ENCODE assay signal across 8 cellular contexts in the genomic region with DNA sequence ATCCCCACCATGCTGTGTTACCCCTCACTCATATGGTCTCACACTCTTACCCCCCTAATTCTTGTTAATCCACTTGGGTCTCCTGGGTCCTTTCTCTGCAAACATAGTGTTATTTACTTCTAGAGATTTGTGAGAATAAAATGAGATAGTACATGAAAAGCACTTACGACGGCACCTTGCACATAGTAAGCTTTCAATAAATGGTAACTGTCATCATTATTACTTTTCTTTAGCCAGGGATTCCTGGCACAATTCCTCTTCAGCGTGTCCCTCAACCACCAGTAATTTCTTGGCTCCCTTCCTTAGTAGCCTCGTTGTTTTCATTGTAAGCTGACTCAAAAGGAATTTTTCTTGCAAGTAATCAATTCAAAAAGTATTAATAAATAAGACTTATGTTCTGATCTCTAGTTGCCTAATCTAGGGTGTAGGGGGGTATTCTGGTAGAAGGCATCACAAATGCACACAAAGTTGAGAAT. TPM values are rescaled to one million over a fixed set of nuclear protein-coding genes. Genes with fewer than 3 reads are reported as not detected.
DNase-seq lines count a peak whose midpoint lies in the region; TF ChIP-seq lines count a peak whose summit lies in the region.

No MANE protein-coding gene starts in this region.

- H3K4me3 ChIP-seq in iPS-15b (ENCODE audit: low read depth, low read length) (peak overlapping the region; percentile 33), stomach smooth muscle (ENCODE audit: low read length in 2 of 2) (peak overlapping the region; percentile 54 to 78), Peyer's patch (no peak overlapping the region)

- H3K36me3 ChIP-seq in iPS-15b (ENCODE audit: control insufficient read depth, insufficient read depth, low read length), result no peaks in the 10 kb centered on the region
- no peaks in the 10 kb centered on the region for H3K36me3 ChIP-seq in stomach smooth muscle (ENCODE audit: control insufficient read depth in 2 of 2, insufficient read depth in 2 of 2, low read length in 2 of 2)
- H3K36me3 ChIP-seq in Peyer's patch, result no peaks in the 10 kb centered on the region

- H3K27ac Mint-ChIP-seq in activated CD4-positive, alpha-beta T cell treated with anti-CD3 and anti-CD28 coated beads, Interleukin-2, amount 10 ng/mL, durations not matched to agents 24 days and 14 days, result peak overlapping the region; percentile 94
- no peak overlapping the region for H3K27ac Mint-ChIP-seq in activated CD4-positive, alpha-beta memory T cell treated with anti-CD3 and anti-CD28 coated beads, Interleukin-2, amount 10 ng/mL, durations not matched to agents 7 days and 5 days

- TF ChIP-seq POLR2A in Peyer's patch (IDR thresholded peaks at IDR 0.05), result no peak

- no peaks in the 10 kb centered on the region for H3K27me3 Mint-ChIP-seq in activated CD4-positive, alpha-beta T cell treated with anti-CD3 and anti-CD28 coated beads, Interleukin-2, amount 10 ng/mL, durations not matched to agents 24 days and 14 days
- H3K27me3 Mint-ChIP-seq in activated CD4-positive, alpha-beta memory T cell treated with anti-CD3 and anti-CD28 coated beads, Interleukin-2, amount 10 ng/mL, durations not matched to agents 7 days and 5 days, result no peaks in the 10 kb centered on the region

- peak overlapping the region; percentile 96 for H3K4me3 Mint-ChIP-seq in activated CD4-positive, alpha-beta T cell treated with anti-CD3 and anti-CD28 coated beads, Interleukin-2, amount 10 ng/mL, durations not matched to agents 24 days and 14 days
- H3K4me3 Mint-ChIP-seq in activated CD4-positive, alpha-beta memory T cell treated with anti-CD3 and anti-CD28 coated beads, Interleukin-2, amount 10 ng/mL, durations not matched to agents 7 days and 5 days, result peak overlapping the region; percentile 90

- DNase-seq in activated CD4-positive, alpha-beta T cell treated with anti-CD3 and anti-CD28 coated beads, Interleukin-2, amount 10 ng/mL, durations not matched to agents 24 days and 14 days, result no peak
- DNase-seq in activated CD4-positive, alpha-beta T cell treated with anti-CD3 and anti-CD28 coated beads for 4 hours, result no peak
- no peak for DNase-seq in activated CD4-positive, alpha-beta memory T cell treated with anti-CD3 and anti-CD28 coated beads, Interleukin-2, amount 10 ng/mL, durations not matched to agents 7 days and 5 days
- no peak for DNase-seq in NCI-H82 treated with DMSO at 0.1 percent for 48 hours (lab: John Stamatoyannopoulos, UW; ENCODE audit: unreplicated experiment)
- no peak for DNase-seq in Peyer's patch
- DNase-seq in NCI-H524 (lab: John Stamatoyannopoulos, UW), result no peak

- POLR2A ChIA-PET in activated CD4-positive, alpha-beta memory T cell treated with anti-CD3 and anti-CD28 coated beads, Interleukin-2, amount 10 ng/mL, durations not matched to agents 7 days and 5 days (lab: Charles Lee), result interaction anchor here (3.8 kb wide), 1 partner anchor 131 kb away, joined by 13 read pairs; a partner anchor contains a TSS

- H3K4me1 Mint-ChIP-seq in activated CD4-positive, alpha-beta T cell treated with anti-CD3 and anti-CD28 coated beads, Interleukin-2, amount 10 ng/mL, durations not matched to agents 24 days and 14 days, result peaks cover 13% of the 10 kb centered on the region
- peaks cover 21% of the 10 kb centered on the region for H3K4me1 Mint-ChIP-seq in activated CD4-positive, alpha-beta memory T cell treated with anti-CD3 and anti-CD28 coated beads, Interleukin-2, amount 10 ng/mL, durations not matched to agents 7 days and 5 days

- H3K9ac ChIP-seq in iPS-15b (ENCODE audit: low read depth, low read length) (no peak overlapping the region), stomach smooth muscle (ENCODE audit: low read length in 2 of 2) (no peak overlapping the region)

- no peaks in the 10 kb centered on the region for H3K27me3 ChIP-seq in iPS-15b (ENCODE audit: control insufficient read depth, insufficient read depth, low read length)
- H3K27me3 ChIP-seq in stomach smooth muscle (ENCODE audit: control insufficient read depth in 1 of 2, insufficient read depth in 2 of 2, low read length in 2 of 2), result no peaks in the 10 kb centered on the region
- no peaks in the 10 kb centered on the region for H3K27me3 ChIP-seq in Peyer's patch

- H3K9me3 ChIP-seq in iPS-15b (ENCODE audit: control insufficient read depth, insufficient read depth, low read length) (no peaks in the 10 kb centered on the region), stomach smooth muscle (ENCODE audit: control insufficient read depth in 2 of 2, low read length in 2 of 2) (no peaks in the 10 kb centered on the region), Peyer's patch (no peaks in the 10 kb centered on the region)

- H3K9me3 Mint-ChIP-seq in activated CD4-positive, alpha-beta T cell treated with anti-CD3 and anti-CD28 coated beads, Interleukin-2, amount 10 ng/mL, durations not matched to agents 24 days and 14 days, result no peaks in the 10 kb centered on the region
- H3K9me3 Mint-ChIP-seq in activated CD4-positive, alpha-beta memory T cell treated with anti-CD3 and anti-CD28 coated beads, Interleukin-2, amount 10 ng/mL, durations not matched to agents 7 days and 5 days, result no peaks in the 10 kb centered on the region

- TF ChIP-seq CTCF in Peyer's patch (IDR thresholded peaks at IDR 0.05), result no peak

- no peaks in the 10 kb centered on the region for H3K36me3 Mint-ChIP-seq in activated CD4-positive, alpha-beta T cell treated with anti-CD3 and anti-CD28 coated beads, Interleukin-2, amount 10 ng/mL, durations not matched to agents 24 days and 14 days (ENCODE audit: low read depth)
- no peaks in the 10 kb centered on the region for H3K36me3 Mint-ChIP-seq in activated CD4-positive, alpha-beta memory T cell treated with anti-CD3 and anti-CD28 coated beads, Interleukin-2, amount 10 ng/mL, durations not matched to agents 7 days and 5 days (ENCODE audit: low read depth)

- intact Hi-C loops in activated CD4-positive, alpha-beta T cell treated with anti-CD3 and anti-CD28 coated beads, Interleukin-2, amount 10 ng/mL, durations not matched to agents 24 days and 14 days (cut with micrococcal nuclease), result loop anchor here (1.0 to 10.0 kb wide), 2 partner anchors 30 to 416 kb away; a partner anchor contains a TSS

- H3K4me1 ChIP-seq in iPS-15b (ENCODE audit: control insufficient read depth, insufficient read depth, low read length) (no peaks in the 10 kb centered on the region), stomach smooth muscle (ENCODE audit: control insufficient read depth, insufficient read depth, low read length) (no peaks in the 10 kb centered on the region), Peyer's patch (peaks cover 0 to 4% (median 0%) of the 10 kb centered on the region in 4 donors)

- CTCF ChIA-PET in activated CD4-positive, alpha-beta memory T cell treated with anti-CD3 and anti-CD28 coated beads, Interleukin-2, amount 10 ng/mL, durations not matched to agents 7 days and 5 days (lab: Charles Lee), result no interaction called here

- H3K27ac ChIP-seq in stomach smooth muscle (ENCODE audit: low read length), result peak overlapping the region; percentile 77
- peak overlapping the region in 2 of 4 donors; percentile 31 to 74 for H3K27ac ChIP-seq in Peyer's patch

RNA-seq across cellular contexts. Expression of a gene that starts 30.1 kb away (rescaled TPM):
- 324 and 334 TPM in 2 replicates for total RNA-seq in activated CD4-positive, alpha-beta T cell treated with anti-CD3 and anti-CD28 coated beads, Interleukin-2, amount 10 ng/mL, durations not matched to agents 24 days and 14 days
- total RNA-seq in activated CD4-positive, alpha-beta memory T cell treated with anti-CD3 and anti-CD28 coated beads, Interleukin-2, amount 10 ng/mL, durations not matched to agents 7 days and 5 days, result 100 to 1,000 TPM; 225 to 236 TPM
- 100 to 1,000 TPM; 128 to 228 (median 143) TPM for total RNA-seq in Peyer's patch

Comparison
In these comparisons a context has a peak if more than half of its experiments do, and no peak if none do; other contexts are left out.
1. H3K4me3 ChIP-seq: peak in iPS-15b (single experiment) and stomach smooth muscle (2 of 2); none in Peyer's patch (0 of 4).